29 cellular contexts compared by ENCODE assay signal in genomic region chr2:85684806-85685205, GRCh38. TPM values are rescaled to one million over a fixed set of nuclear protein-coding genes. Genes with fewer than 3 reads are reported as not detected.
DNase-seq lines count a peak whose midpoint lies in the region; ATAC-seq and TF ChIP-seq lines count a peak whose summit lies in the region.
"Had no signal": no experiment of that assay in that cellular context is flagged by ENCODE, and none has a peak within 500 bp of the region (broad histone marks: within the 10 kb centered on the region; RNA-seq: fewer than 3 reads in every experiment).

No MANE protein-coding gene starts in this region.

- H3K9ac ChIP-seq in mesenchymal stem cell (ENCODE audit: low read length) (no peak overlapping the region), neuronal stem cell (ENCODE audit: low read depth, low read length, poor library complexity) (no peak overlapping the region)

- TF ChIP-seq CTCF in left ventricle myocardium inferior (IDR thresholded peaks at IDR 0.05; ENCODE audit: borderline replicate concordance): no peak

- ATAC-seq in Right ventricle myocardium inferior (peak; percentile 16), left cardiac atrium (no peak)
- ATAC-seq: left lung, Panc1, sciatic nerve had no signal

- peaks cover 38 to 47% of the 10 kb centered on the region in 2 donors for H3K4me1 Mint-ChIP-seq in immature natural killer cell

- H3K23ac ChIP-seq in mesenchymal stem cell (ENCODE audit: low read length in 2 of 2): no peak overlapping the region
- H3K23ac ChIP-seq in neuronal stem cell (ENCODE audit: low read depth, low read length, poor library complexity): no peak overlapping the region

- H3K4me1 ChIP-seq in mesenchymal stem cell (ENCODE audit: control insufficient read depth, insufficient read depth, low read depth, low read length) (peaks cover 5% of the 10 kb centered on the region), neuronal stem cell (ENCODE audit: control insufficient read depth in 2 of 2, insufficient read depth in 1 of 2, low read depth in 1 of 2, low read length in 2 of 2) (no peaks in the 10 kb centered on the region), left ventricle myocardium inferior (peaks cover 26% of the 10 kb centered on the region)
- H3K4me1 ChIP-seq: Caco-2 had no signal

- H3K4ac ChIP-seq in mesenchymal stem cell (ENCODE audit: low read depth in 1 of 2, low read length in 2 of 2): no peak overlapping the region
- no peak overlapping the region for H3K4ac ChIP-seq in neuronal stem cell (ENCODE audit: low read length)

- no peaks in the 10 kb centered on the region for H3K27me3 ChIP-seq in mesenchymal stem cell (ENCODE audit: control insufficient read depth in 1 of 2, insufficient read depth in 1 of 2, low read length in 2 of 2)
- H3K27me3 ChIP-seq in neuronal stem cell (ENCODE audit: control insufficient read depth in 3 of 3, insufficient read depth in 3 of 3, low read depth in 1 of 3, low read length in 3 of 3): peaks cover 0 to 10% (median 0%) of the 10 kb centered on the region in 3 experiments
- no peaks in the 10 kb centered on the region for H3K27me3 ChIP-seq in left ventricle myocardium inferior (ENCODE audit: low read depth)
- H3K27me3 ChIP-seq: left lung, SJCRH30 had no signal

- H3K27ac Mint-ChIP-seq in immature natural killer cell: no peak overlapping the region
- H3K27ac Mint-ChIP-seq: activated CD4-positive, alpha-beta T cell treated with anti-CD3 and anti-CD28 coated beads, Interleukin-2, amount 10 ng/mL, durations not matched to agents 24 days and 14 days; T-helper 1 cell treated with Interleukin-12 subunit alpha and Interleukin-12 subunit beta and Interleukin-4 antibody, amounts not matched to agents 30 μg/mL and 1 μg/mL, for 36 hours had no signal

- no peak overlapping the region for H3K18ac ChIP-seq in mesenchymal stem cell (ENCODE audit: low read depth in 1 of 2, low read length in 2 of 2)
- H3K18ac ChIP-seq in neuronal stem cell (ENCODE audit: low read length): no peak overlapping the region

- H3K27ac ChIP-seq in mesenchymal stem cell (ENCODE audit: low read length, poor library complexity, severe bottlenecking) (no peak overlapping the region), neuronal stem cell (replicated peaks; ENCODE audit: low read length) (no peak overlapping the region), left ventricle myocardium inferior (replicated peaks) (no peak overlapping the region)
- H3K27ac ChIP-seq: left lung, SJCRH30 had no signal

- H2BK15ac ChIP-seq in mesenchymal stem cell (ENCODE audit: low read depth, poor library complexity, severe bottlenecking) (no peak overlapping the region), neuronal stem cell (ENCODE audit: low read length) (no peak overlapping the region)

- H2AK5ac ChIP-seq in mesenchymal stem cell (ENCODE audit: low read length, severe bottlenecking) (no peak overlapping the region), neuronal stem cell (ENCODE audit: low read depth, low read length) (no peak overlapping the region)

- H2BK120ac ChIP-seq in mesenchymal stem cell (ENCODE audit: low read depth, low read length) (no peak overlapping the region), neuronal stem cell (ENCODE audit: low read depth, low read length) (no peak overlapping the region)

- no peak overlapping the region for H3K4me3 ChIP-seq in mesenchymal stem cell (ENCODE audit: insufficient read depth in 1 of 2, low read depth in 1 of 2, low read length in 2 of 2)
- H3K4me3 ChIP-seq in neuronal stem cell (ENCODE audit: low read length in 2 of 2): no peak overlapping the region
- no peak overlapping the region for H3K4me3 ChIP-seq in left ventricle myocardium inferior
- H3K4me3 ChIP-seq: left lung, SJCRH30 had no signal

- H2AFZ ChIP-seq in mesenchymal stem cell (ENCODE audit: low read depth, low read length) (no peak overlapping the region), neuronal stem cell (ENCODE audit: low read length) (no peak overlapping the region)

- no peak overlapping the region for H4K8ac ChIP-seq in mesenchymal stem cell (ENCODE audit: low read length)
- no peak overlapping the region for H4K8ac ChIP-seq in neuronal stem cell (ENCODE audit: low read depth, low read length)

- H3K36me3 Mint-ChIP-seq in immature natural killer cell: no peaks in the 10 kb centered on the region

- no peaks in the 10 kb centered on the region for H3K9me3 Mint-ChIP-seq in immature natural killer cell
- H3K9me3 Mint-ChIP-seq: activated CD4-positive, alpha-beta T cell treated with anti-CD3 and anti-CD28 coated beads, Interleukin-2, amount 10 ng/mL, durations not matched to agents 24 days and 14 days; T-helper 1 cell treated with Interleukin-12 subunit alpha and Interleukin-12 subunit beta and Interleukin-4 antibody, amounts not matched to agents 30 μg/mL and 1 μg/mL, for 36 hours had no signal

- H3K9me3 ChIP-seq in mesenchymal stem cell (ENCODE audit: control insufficient read depth, low read length) (no peaks in the 10 kb centered on the region), neuronal stem cell (replicated peaks in 1 of 2; ENCODE audit: control insufficient read depth in 2 of 2, insufficient read depth in 1 of 2, low read depth in 1 of 2, low read length in 2 of 2) (peaks cover 0 to 2% of the 10 kb centered on the region in 2 donors), left ventricle myocardium inferior (replicated peaks) (no peaks in the 10 kb centered on the region)
- H3K9me3 ChIP-seq: Caco-2, left lung, SJCRH30 had no signal

- H2BK12ac ChIP-seq in mesenchymal stem cell (ENCODE audit: low read length in 2 of 2) (no peak overlapping the region), neuronal stem cell (ENCODE audit: low read length) (no peak overlapping the region)

- H3K4me3 Mint-ChIP-seq in immature natural killer cell: no peak overlapping the region
- H3K4me3 Mint-ChIP-seq: activated CD4-positive, alpha-beta T cell treated with anti-CD3 and anti-CD28 coated beads, Interleukin-2, amount 10 ng/mL, durations not matched to agents 24 days and 14 days; T-helper 1 cell treated with Interleukin-12 subunit alpha and Interleukin-12 subunit beta and Interleukin-4 antibody, amounts not matched to agents 30 μg/mL and 1 μg/mL, for 36 hours had no signal

- no peak overlapping the region for H3K4me2 ChIP-seq in mesenchymal stem cell (ENCODE audit: low read length, poor library complexity, severe bottlenecking)
- H3K4me2 ChIP-seq in neuronal stem cell (ENCODE audit: insufficient read depth, low read length, poor library complexity, severe bottlenecking): no peak overlapping the region

- no peak overlapping the region for H4K91ac ChIP-seq in mesenchymal stem cell (ENCODE audit: low read length)
- H4K91ac ChIP-seq in neuronal stem cell (ENCODE audit: low read depth, low read length, poor library complexity): no peak overlapping the region

- no peak overlapping the region for H3K14ac ChIP-seq in mesenchymal stem cell (ENCODE audit: low read length in 2 of 2)
- H3K14ac ChIP-seq in neuronal stem cell (ENCODE audit: low read length): no peak overlapping the region

- H3K79me1 ChIP-seq in mesenchymal stem cell (replicated peaks; ENCODE audit: low read length, poor library complexity, severe bottlenecking): no peaks in the 10 kb centered on the region
- H3K79me1 ChIP-seq in neuronal stem cell (ENCODE audit: low read depth, low read length): no peaks in the 10 kb centered on the region

- H2BK5ac ChIP-seq in mesenchymal stem cell (ENCODE audit: low read depth, low read length, poor library complexity, severe bottlenecking) (no peak overlapping the region), neuronal stem cell (ENCODE audit: low read length) (no peak overlapping the region)

- peaks cover 0 to 6% (median 3%) of the 10 kb centered on the region in 3 donors for H3K27me3 Mint-ChIP-seq in immature natural killer cell (ENCODE audit: low read depth in 3 of 3)

- 92% methylated on average over 4 of the region's 4 CpGs for WGBS in mesenchymal stem cell
- WGBS in neuronal stem cell (ENCODE audit: extremely low coverage in 2 of 2, insufficient read length in 2 of 2, insufficient replicate concordance in 1 of 2), 2 donors: no CpG with 5 or more reads among the region's 4 CpGs

- DNase-seq in Right ventricle myocardium inferior (ENCODE audit: missing footprints): no peak
- no peak for DNase-seq in left cardiac atrium
- DNase-seq in NCI-H748 (lab: John Stamatoyannopoulos, UW; ENCODE audit: unreplicated experiment): peak; percentile 70
- peak; percentile 61 to 66 (median 63) for DNase-seq in immature natural killer cell
- DNase-seq in mesenchymal stem cell: no peak
- DNase-seq in neuronal stem cell (ENCODE audit: low spot score): no peak
- no peak for DNase-seq in left ventricle myocardium inferior
- DNase-seq in MV-4-11 (lab: John Stamatoyannopoulos, UW): no peak
- DNase-seq: activated CD4-positive, alpha-beta T cell treated with anti-CD3 and anti-CD28 coated beads, Interleukin-2, amount 10 ng/mL, durations not matched to agents 24 days and 14 days; activated effector memory CD4-positive, alpha-beta T cell treated with Interleukin-2 at 50 U/mL for 16 hours; Caco-2; cerebellar nuclear complex; KG1; left lung; midbrain; NCI-H2171 treated with DMSO at 0.1 percent for 48 hours; NCI-H526 treated with DMSO at 0.1 percent for 48 hours; posterior cingulate gyrus; SJCRH30 had no signal

- intact Hi-C loops in Right ventricle myocardium inferior (cut with DNase I) (no loop called here), left cardiac atrium (cut with DNase I) (no loop called here), left ventricle myocardium inferior (cut with micrococcal nuclease) (no loop called here)

- H3K36me3 ChIP-seq in mesenchymal stem cell (ENCODE audit: control insufficient read depth in 1 of 2, insufficient read depth in 2 of 2, low read depth in 1 of 2, low read length in 2 of 2) (no peaks in the 10 kb centered on the region), neuronal stem cell (replicated peaks in 1 of 2; ENCODE audit: control insufficient read depth in 2 of 2, insufficient read depth in 2 of 2, low read length in 2 of 2) (no peaks in the 10 kb centered on the region), left ventricle myocardium inferior (no peaks in the 10 kb centered on the region)
- H3K36me3 ChIP-seq: left lung, SJCRH30 had no signal

RNA-seq across cellular contexts. Expression of gene GNLY, which starts 9.4 kb away (rescaled TPM):
- total RNA-seq in Right ventricle myocardium inferior (3.4 TPM), left cardiac atrium (1 to 10 TPM in 1 of 2 donors, under 1 TPM in 1; 0.52 to 2.8 TPM), left ventricle myocardium inferior (1.5 TPM)
- over 10,000 TPM; 13,165 to 20,506 (median 19,340) TPM for polyA plus RNA-seq in immature natural killer cell
- polyA plus RNA-seq in mesenchymal stem cell (2013, experiment 1 of 2): not detected
- not detected for polyA plus RNA-seq in mesenchymal stem cell (2013, experiment 2 of 2)
- polyA plus RNA-seq in neuronal stem cell (2013, experiment 1 of 2): 0.24 TPM
- 0.06 TPM for polyA plus RNA-seq in neuronal stem cell (2013, experiment 2 of 2)
- total RNA-seq: A673, Caco-2, Daoy, fibroblast of villous mesenchyme, SJCRH30, urinary bladder had no signal
- polyA plus RNA-seq: BJ, neural cell had no signal

RNA-seq across cellular contexts. Expression of gene SFTPB, which starts 16.8 kb away (rescaled TPM):
- total RNA-seq in Right ventricle myocardium inferior (0.19 TPM), left cardiac atrium (under 1 TPM; 0.12 to 0.44 TPM), left ventricle myocardium inferior (not detected)
- polyA plus RNA-seq in immature natural killer cell: not detected
- not detected for polyA plus RNA-seq in mesenchymal stem cell (2013, experiment 1 of 2)
- polyA plus RNA-seq in mesenchymal stem cell (2013, experiment 2 of 2): not detected
- polyA plus RNA-seq in neuronal stem cell (2013, experiment 1 of 2): not detected
- not detected for polyA plus RNA-seq in neuronal stem cell (2013, experiment 2 of 2)
- total RNA-seq: A673; activated CD4-positive, alpha-beta T cell treated with anti-CD3 and anti-CD28 coated beads, Interleukin-2, amount 10 ng/mL, durations not matched to agents 24 days and 14 days; Caco-2; Daoy; fibroblast of villous mesenchyme; SJCRH30; subcutaneous adipose tissue; urinary bladder had no signal
- polyA plus RNA-seq: BJ, neural cell, urinary bladder had no signal

Comparison
In these comparisons a context has a peak if more than half of its experiments do, and no peak if none do; other contexts are left out.
1. DNase-seq: peak in NCI-H748 (single experiment) and immature natural killer cell (3 of 3); none in Right ventricle myocardium inferior (single experiment), left cardiac atrium (single experiment), mesenchymal stem cell (single experiment), neuronal stem cell (single experiment), left ventricle myocardium inferior (single experiment) and MV-4-11 (single experiment).